ENCODE assay signal across 8 cellular contexts in the genomic region with DNA sequence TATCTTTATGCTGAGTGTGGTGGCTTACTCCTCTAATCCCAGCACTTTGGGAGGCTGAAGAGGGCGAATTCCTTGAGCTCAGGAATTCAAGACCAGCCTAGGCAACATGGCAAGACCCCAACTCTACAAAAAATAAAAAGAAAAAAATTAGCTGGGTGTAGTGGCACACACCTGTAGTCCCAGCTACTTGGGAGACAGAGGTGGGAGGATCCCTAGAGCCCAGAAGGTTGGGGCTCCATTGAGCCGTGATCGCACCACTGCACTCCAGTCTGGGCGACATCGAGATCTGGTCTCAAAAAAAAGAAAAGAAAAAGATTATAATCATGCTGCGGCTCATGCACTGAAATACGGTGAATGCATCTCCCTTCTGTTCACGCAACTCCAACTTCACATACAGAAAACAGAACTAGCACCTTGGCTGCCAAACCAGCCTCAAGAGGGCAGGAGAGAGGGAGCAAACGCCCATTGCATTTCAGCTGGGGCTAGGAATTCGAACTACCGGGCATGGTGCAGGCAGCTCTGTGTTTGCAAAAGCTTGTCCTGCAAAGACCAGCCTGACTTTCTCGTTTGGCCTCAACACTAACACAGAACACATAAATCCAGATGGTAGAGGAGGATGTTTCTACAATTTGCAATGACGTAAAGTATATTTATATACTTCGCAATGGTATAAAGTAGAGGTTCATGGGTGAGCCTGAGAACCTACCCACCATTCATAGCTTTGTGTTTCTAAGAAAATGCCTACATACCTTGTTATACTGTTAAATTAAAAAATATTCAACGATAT. TPM values are rescaled to one million over a fixed set of nuclear protein-coding genes. Genes with fewer than 3 reads are reported as not detected.
DNase-seq lines count a peak whose midpoint lies in the region; ATAC-seq, FAIRE-seq and TF ChIP-seq lines count a peak whose summit lies in the region.

No MANE protein-coding gene starts in this region.

- ATAC-seq in heart right ventricle (peak; percentile 43 to 84 (median 72)), HG02981 (IDR thresholded peaks at IDR 0.05; ENCODE audit: unreplicated experiment) (no peak)

- H3K9ac ChIP-seq in KMS-11 (no peak overlapping the region), adipocyte (ENCODE audit: low read length) (no peak overlapping the region)

- H4K20me1 ChIP-seq in KMS-11 (ENCODE audit: insufficient read depth): no peaks in the 10 kb centered on the region

- H3K4me1 ChIP-seq in KMS-11 (ENCODE audit: low read depth, poor library complexity, severe bottlenecking) (no peaks in the 10 kb centered on the region), adipocyte (ENCODE audit: control insufficient read depth, insufficient read depth, low read length) (no peaks in the 10 kb centered on the region), heart right ventricle (peaks cover 0 to 7% (median 0%) of the 10 kb centered on the region in 9 donors)

- no peak overlapping the region for H3K4me3 ChIP-seq in KMS-11 (IDR thresholded peaks at IDR 0.05; ENCODE audit: insufficient read depth, low read depth, low read length)
- no peak overlapping the region for H3K4me3 ChIP-seq in adipocyte (ENCODE audit: low read length)
- H3K4me3 ChIP-seq in heart right ventricle: no peak overlapping the region

- H2AFZ ChIP-seq in KMS-11 (ENCODE audit: low read depth): no peak overlapping the region

- WGBS in heart right ventricle, 2 donors: 30% methylated on average over 15 of the region's 15 CpGs

- H3K79me2 ChIP-seq in KMS-11 (ENCODE audit: insufficient read depth, low read depth): no peaks in the 10 kb centered on the region

- no peak overlapping the region for H3K4me2 ChIP-seq in KMS-11

- no peak for DNase-seq in D721Med (ENCODE audit: insufficient read length, low spot score)
- peak; percentile 67 for DNase-seq in SK-N-DZ (ENCODE audit: low spot score)
- peak; percentile 80 for DNase-seq in adipocyte (ENCODE audit: low read depth)
- DNase-seq in heart right ventricle: peak in 1 of 2 donors; percentile 62
- DNase-seq in renal cortical epithelial cell (ENCODE audit: low read depth): peak; percentile 40
- no peak for DNase-seq in NK-92 (lab: John Stamatoyannopoulos, UW; ENCODE audit: unreplicated experiment)

- H3K27ac ChIP-seq in KMS-11: no peak overlapping the region
- no peak overlapping the region for H3K27ac ChIP-seq in heart right ventricle

- no peak for FAIRE-seq in D721Med (lab: Jason Lieb, UNC)

- H3K36me3 ChIP-seq in KMS-11 (ENCODE audit: insufficient read depth) (no peaks in the 10 kb centered on the region), adipocyte (ENCODE audit: control insufficient read depth, insufficient read depth, low read length, severe bottlenecking) (no peaks in the 10 kb centered on the region), heart right ventricle (no peaks in the 10 kb centered on the region)

- H3K9me3 ChIP-seq in adipocyte (ENCODE audit: control insufficient read depth, low read length) (no peaks in the 10 kb centered on the region), heart right ventricle (no peaks in the 10 kb centered on the region)

- TF ChIP-seq CTCF in D721Med (IDR thresholded peaks at IDR 0.05; ENCODE audit: insufficient read depth, missing control alignments): peak; percentile 83
- TF ChIP-seq CTCF in KMS-11 (conservative IDR thresholded peaks at IDR 0.05; ENCODE audit: low read depth, low read length): peak; percentile 78
- TF ChIP-seq CTCF in heart right ventricle (IDR thresholded peaks at IDR 0.05): peak; percentile 40 to 82 (median 66)

- intact Hi-C loops in heart right ventricle (cut with DNase I): loop anchor here in 4 of 10 donors (5.0 to 10.0 kb wide), 3 partner anchors 181 to 701 kb away; a partner anchor contains a TSS

- H3K27me3 ChIP-seq in KMS-11 (ENCODE audit: insufficient read depth, low read depth) (0 out of 2 replicates have a peak, but pooled peaks cover 4% of the 10 kb centered on the region), adipocyte (replicated peaks; ENCODE audit: control insufficient read depth, insufficient read depth, low read length) (peaks cover 10% of the 10 kb centered on the region), heart right ventricle (peaks cover 0 to 15% (median 0%) of the 10 kb centered on the region in 7 donors)

RNA-seq across cellular contexts. Expression of a gene that starts 6.3 kb away (rescaled TPM):
- polyA plus RNA-seq in SK-N-DZ (2014; cell fraction: cytosol; rRNA removed): 21.5 and 24.3 TPM in 2 replicates
- 43.1 and 61.9 TPM in 2 replicates for polyA plus RNA-seq in SK-N-DZ (2014; cell fraction: nucleus; rRNA removed)
- total RNA-seq in heart right ventricle: 10 to 100 TPM; 30.3 to 67.9 (median 41.6) TPM
- polyA plus RNA-seq in heart right ventricle: 10 to 100 TPM; 29.8 to 85.8 TPM
- 11.9 TPM in 1 of 2 replicates, not detected in the other for total RNA-seq in renal cortical epithelial cell

RNA-seq across cellular contexts. Expression of a gene that starts 24.0 kb away (rescaled TPM):
- 2,027 and 2,185 TPM in 2 replicates for polyA plus RNA-seq in SK-N-DZ (2014; cell fraction: cytosol; rRNA removed)
- polyA plus RNA-seq in SK-N-DZ (2014; cell fraction: nucleus; rRNA removed): 1,397 and 1,558 TPM in 2 replicates
- total RNA-seq in heart right ventricle: 100 to 1,000 TPM; 215 to 604 (median 286) TPM
- polyA plus RNA-seq in heart right ventricle: 1,000 to 10,000 TPM in 1 of 2 donors, 100 to 1,000 TPM in 1; 472 to 1,621 TPM
- total RNA-seq in renal cortical epithelial cell: 1,714 and 3,145 TPM in 2 replicates

RNA-seq across cellular contexts. Expression of a gene that starts 56.1 kb away (rescaled TPM):
- 35.3 and 43.1 TPM in 2 replicates for polyA plus RNA-seq in SK-N-DZ (2014; cell fraction: cytosol; rRNA removed)
- polyA plus RNA-seq in SK-N-DZ (2014; cell fraction: nucleus; rRNA removed): 33.8 and 36.2 TPM in 2 replicates
- total RNA-seq in heart right ventricle (10 to 100 TPM; 15.8 to 21.0 (median 18.0) TPM), renal cortical epithelial cell (7.5 and 18.7 TPM in 2 replicates)
- 10 to 100 TPM; 13.6 to 17.5 TPM for polyA plus RNA-seq in heart right ventricle

Comparison
In these comparisons a context has a peak if more than half of its experiments do, and no peak if none do; other contexts are left out.
1. DNase-seq: peak in SK-N-DZ (single experiment), adipocyte (single experiment) and renal cortical epithelial cell (single experiment); none in D721Med (single experiment) and NK-92 (single experiment).
2. Peak in every context shown above with its lines, with median percentiles within 50 percentile points of each other: CTCF ChIP-seq.